ENCODE assay signal across 1 cellular context in the genomic region with DNA sequence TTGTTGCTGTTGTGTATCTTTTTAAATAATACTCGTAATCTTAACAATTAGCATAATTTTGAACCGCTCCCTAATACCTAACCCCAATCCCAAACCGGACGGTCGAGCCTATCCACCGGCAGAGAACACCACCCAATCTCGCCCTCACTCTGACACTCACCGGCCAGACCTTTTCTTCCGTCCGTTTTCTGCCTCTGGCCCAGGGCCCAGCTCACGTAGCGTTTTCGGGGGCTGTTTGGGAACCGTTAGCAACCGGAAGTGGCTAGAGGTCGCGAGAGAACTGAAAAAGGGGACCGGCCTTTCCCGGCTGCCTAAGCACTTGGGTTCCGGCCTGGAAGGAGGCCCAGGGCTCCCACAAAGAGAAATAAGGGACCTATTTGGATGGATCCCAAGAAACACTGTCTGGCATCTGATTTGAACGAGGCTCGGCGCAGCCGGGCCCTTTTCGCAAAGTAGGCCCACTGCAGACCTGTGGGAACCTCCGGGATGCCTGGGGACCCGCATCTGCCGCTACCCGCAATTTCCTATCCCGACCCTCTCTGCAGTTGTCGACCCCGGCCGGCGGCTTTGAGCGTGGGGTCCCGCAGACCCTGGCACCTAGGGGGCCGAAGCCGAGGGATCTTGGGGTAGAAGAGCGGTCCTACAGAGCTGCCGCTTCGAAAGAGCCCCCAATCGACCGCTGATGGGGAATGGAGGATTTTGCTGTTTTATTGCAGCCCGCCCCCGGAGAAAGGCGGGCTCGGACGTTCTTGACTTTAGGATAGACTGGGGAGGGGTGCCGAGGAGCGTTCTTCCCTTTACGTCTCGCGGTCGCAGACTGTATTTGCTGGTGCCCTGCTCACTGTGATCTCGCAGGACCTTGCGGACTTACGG.
A peak's percentile ranks its signal among the peaks of the same experiment; 100 is the strongest.
TF ChIP-seq lines count a peak whose summit lies in the region.

No MANE protein-coding gene starts in this region.

TF ChIP-seq in HepG2, 621 proteins besides CTCF, POLR2A, EP300 and RAD21 (continued from another document and continues in another):
- TF ChIP-seq, protein P1, sequence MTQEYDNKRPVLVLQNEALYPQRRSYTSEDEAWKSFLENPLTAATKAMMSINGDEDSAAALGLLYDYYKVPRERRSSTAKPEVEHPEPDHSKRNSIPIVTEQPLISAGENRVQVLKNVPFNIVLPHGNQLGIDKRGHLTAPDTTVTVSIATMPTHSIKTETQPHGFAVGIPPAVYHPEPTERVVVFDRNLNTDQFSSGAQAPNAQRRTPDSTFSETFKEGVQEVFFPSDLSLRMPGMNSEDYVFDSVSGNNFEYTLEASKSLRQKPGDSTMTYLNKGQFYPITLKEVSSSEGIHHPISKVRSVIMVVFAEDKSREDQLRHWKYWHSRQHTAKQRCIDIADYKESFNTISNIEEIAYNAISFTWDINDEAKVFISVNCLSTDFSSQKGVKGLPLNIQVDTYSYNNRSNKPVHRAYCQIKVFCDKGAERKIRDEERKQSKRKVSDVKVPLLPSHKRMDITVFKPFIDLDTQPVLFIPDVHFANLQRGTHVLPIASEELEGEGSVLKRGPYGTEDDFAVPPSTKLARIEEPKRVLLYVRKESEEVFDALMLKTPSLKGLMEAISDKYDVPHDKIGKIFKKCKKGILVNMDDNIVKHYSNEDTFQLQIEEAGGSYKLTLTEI (CRISPR knock-in tag; conservative IDR thresholded peaks at IDR 0.05), result no peak
- no peak; the same call in 1 of the 2 replicates for TF ChIP-seq ZNF737 (CRISPR knock-in tag; IDR thresholded peaks at IDR 0.05; ENCODE audit: borderline replicate concordance)
- TF ChIP-seq SCMH1 (CRISPR knock-in tag; IDR thresholded peaks at IDR 0.05; ENCODE audit: borderline replicate concordance), result no peak
- TF ChIP-seq ZNF10 (CRISPR knock-in tag; IDR thresholded peaks at IDR 0.05; ENCODE audit: borderline replicate concordance, low read depth), result no peak
- TF ChIP-seq, protein P2, sequence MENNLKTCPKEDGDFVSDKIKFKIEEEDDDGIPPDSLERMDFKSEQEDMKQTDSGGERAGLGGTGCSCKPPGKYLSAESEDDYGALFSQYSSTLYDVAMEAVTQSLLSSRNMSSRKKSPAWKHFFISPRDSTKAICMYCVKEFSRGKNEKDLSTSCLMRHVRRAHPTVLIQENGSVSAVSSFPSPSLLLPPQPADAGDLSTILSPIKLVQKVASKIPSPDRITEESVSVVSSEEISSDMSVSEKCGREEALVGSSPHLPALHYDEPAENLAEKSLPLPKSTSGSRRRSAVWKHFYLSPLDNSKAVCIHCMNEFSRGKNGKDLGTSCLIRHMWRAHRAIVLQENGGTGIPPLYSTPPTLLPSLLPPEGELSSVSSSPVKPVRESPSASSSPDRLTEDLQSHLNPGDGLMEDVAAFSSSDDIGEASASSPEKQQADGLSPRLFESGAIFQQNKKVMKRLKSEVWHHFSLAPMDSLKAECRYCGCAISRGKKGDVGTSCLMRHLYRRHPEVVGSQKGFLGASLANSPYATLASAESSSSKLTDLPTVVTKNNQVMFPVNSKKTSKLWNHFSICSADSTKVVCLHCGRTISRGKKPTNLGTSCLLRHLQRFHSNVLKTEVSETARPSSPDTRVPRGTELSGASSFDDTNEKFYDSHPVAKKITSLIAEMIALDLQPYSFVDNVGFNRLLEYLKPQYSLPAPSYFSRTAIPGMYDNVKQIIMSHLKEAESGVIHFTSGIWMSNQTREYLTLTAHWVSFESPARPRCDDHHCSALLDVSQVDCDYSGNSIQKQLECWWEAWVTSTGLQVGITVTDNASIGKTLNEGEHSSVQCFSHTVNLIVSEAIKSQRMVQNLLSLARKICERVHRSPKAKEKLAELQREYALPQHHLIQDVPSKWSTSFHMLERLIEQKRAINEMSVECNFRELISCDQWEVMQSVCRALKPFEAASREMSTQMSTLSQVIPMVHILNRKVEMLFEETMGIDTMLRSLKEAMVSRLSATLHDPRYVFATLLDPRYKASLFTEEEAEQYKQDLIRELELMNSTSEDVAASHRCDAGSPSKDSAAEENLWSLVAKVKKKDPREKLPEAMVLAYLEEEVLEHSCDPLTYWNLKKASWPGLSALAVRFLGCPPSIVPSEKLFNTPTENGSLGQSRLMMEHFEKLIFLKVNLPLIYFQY (CRISPR knock-in tag; IDR thresholded peaks at IDR 0.05; ENCODE audit: borderline replicate concordance), result peak; percentile 93
- TF ChIP-seq, protein P3, sequence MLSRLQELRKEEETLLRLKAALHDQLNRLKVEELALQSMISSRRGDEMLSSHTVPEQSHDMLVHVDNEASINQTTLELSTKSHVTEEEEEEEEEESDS (CRISPR knock-in tag; IDR thresholded peaks at IDR 0.05; ENCODE audit: borderline replicate concordance), result peak; percentile 75
- TF ChIP-seq, protein P4, sequence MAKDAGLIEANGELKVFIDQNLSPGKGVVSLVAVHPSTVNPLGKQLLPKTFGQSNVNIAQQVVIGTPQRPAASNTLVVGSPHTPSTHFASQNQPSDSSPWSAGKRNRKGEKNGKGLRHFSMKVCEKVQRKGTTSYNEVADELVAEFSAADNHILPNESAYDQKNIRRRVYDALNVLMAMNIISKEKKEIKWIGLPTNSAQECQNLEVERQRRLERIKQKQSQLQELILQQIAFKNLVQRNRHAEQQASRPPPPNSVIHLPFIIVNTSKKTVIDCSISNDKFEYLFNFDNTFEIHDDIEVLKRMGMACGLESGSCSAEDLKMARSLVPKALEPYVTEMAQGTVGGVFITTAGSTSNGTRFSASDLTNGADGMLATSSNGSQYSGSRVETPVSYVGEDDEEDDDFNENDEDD (CRISPR knock-in tag; IDR thresholded peaks at IDR 0.05; ENCODE audit: borderline replicate concordance), result peak; percentile 64; the same call in 1 of the 2 replicates
- no peak for TF ChIP-seq ZNF850 (CRISPR knock-in tag; conservative IDR thresholded peaks at IDR 0.05)
- peak; percentile 97 for TF ChIP-seq GLI4 (CRISPR knock-in tag; IDR thresholded peaks at IDR 0.05; ENCODE audit: borderline replicate concordance)
- TF ChIP-seq, protein P5, sequence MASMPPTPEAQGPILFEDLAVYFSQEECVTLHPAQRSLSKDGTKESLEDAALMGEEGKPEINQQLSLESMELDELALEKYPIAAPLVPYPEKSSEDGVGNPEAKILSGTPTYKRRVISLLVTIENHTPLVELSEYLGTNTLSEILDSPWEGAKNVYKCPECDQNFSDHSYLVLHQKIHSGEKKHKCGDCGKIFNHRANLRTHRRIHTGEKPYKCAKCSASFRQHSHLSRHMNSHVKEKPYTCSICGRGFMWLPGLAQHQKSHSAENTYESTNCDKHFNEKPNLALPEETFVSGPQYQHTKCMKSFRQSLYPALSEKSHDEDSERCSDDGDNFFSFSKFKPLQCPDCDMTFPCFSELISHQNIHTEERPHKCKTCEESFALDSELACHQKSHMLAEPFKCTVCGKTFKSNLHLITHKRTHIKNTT (CRISPR knock-in tag; IDR thresholded peaks at IDR 0.05), result no peak
- peak; percentile 78 for TF ChIP-seq SKI (IDR thresholded peaks at IDR 0.05; ENCODE audit: partially characterized antibody)
- TF ChIP-seq SMAD1 (CRISPR knock-in tag; IDR thresholded peaks at IDR 0.05; ENCODE audit: borderline replicate concordance, low read depth), result peak; percentile 98; the same call in 1 of the 2 replicates
- TF ChIP-seq SNAPC2 (CRISPR knock-in tag; IDR thresholded peaks at IDR 0.05), result peak; percentile 19; the same call in 1 of the 2 replicates
- TF ChIP-seq SMARCE1 (IDR thresholded peaks at IDR 0.05; ENCODE audit: borderline replicate concordance), result no peak
- TF ChIP-seq, protein P6, sequence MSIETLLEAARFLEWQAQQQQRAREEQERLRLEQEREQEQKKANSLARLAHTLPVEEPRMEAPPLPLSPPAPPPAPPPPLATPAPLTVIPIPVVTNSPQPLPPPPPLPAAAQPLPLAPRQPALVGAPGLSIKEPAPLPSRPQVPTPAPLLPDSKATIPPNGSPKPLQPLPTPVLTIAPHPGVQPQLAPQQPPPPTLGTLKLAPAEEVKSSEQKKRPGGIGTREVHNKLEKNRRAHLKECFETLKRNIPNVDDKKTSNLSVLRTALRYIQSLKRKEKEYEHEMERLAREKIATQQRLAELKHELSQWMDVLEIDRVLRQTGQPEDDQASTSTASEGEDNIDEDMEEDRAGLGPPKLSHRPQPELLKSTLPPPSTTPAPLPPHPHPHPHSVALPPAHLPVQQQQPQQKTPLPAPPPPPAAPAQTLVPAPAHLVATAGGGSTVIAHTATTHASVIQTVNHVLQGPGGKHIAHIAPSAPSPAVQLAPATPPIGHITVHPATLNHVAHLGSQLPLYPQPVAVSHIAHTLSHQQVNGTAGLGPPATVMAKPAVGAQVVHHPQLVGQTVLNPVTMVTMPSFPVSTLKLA (IDR thresholded peaks at IDR 0.05), result no peak
- TF ChIP-seq ZNF34 (CRISPR knock-in tag; IDR thresholded peaks at IDR 0.05; ENCODE audit: borderline replicate concordance), result no peak
- TF ChIP-seq, protein P7, sequence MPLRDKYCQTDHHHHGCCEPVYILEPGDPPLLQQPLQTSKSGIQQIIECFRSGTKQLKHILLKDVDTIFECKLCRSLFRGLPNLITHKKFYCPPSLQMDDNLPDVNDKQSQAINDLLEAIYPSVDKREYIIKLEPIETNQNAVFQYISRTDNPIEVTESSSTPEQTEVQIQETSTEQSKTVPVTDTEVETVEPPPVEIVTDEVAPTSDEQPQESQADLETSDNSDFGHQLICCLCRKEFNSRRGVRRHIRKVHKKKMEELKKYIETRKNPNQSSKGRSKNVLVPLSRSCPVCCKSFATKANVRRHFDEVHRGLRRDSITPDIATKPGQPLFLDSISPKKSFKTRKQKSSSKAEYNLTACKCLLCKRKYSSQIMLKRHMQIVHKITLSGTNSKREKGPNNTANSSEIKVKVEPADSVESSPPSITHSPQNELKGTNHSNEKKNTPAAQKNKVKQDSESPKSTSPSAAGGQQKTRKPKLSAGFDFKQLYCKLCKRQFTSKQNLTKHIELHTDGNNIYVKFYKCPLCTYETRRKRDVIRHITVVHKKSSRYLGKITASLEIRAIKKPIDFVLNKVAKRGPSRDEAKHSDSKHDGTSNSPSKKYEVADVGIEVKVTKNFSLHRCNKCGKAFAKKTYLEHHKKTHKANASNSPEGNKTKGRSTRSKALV (CRISPR knock-in tag; IDR thresholded peaks at IDR 0.05), result 0 out of 2 replicates have a peak, but pooled peaks have one; percentile 79
- TF ChIP-seq ZNF326 (CRISPR knock-in tag; IDR thresholded peaks at IDR 0.05; ENCODE audit: borderline replicate concordance), result 0 out of 2 replicates have a peak, but pooled peaks have one; percentile 29
- no peak for TF ChIP-seq TBP (CRISPR knock-in tag; IDR thresholded peaks at IDR 0.05)
- TF ChIP-seq, protein P8, sequence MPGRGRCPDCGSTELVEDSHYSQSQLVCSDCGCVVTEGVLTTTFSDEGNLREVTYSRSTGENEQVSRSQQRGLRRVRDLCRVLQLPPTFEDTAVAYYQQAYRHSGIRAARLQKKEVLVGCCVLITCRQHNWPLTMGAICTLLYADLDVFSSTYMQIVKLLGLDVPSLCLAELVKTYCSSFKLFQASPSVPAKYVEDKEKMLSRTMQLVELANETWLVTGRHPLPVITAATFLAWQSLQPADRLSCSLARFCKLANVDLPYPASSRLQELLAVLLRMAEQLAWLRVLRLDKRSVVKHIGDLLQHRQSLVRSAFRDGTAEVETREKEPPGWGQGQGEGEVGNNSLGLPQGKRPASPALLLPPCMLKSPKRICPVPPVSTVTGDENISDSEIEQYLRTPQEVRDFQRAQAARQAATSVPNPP (CRISPR knock-in tag; IDR thresholded peaks at IDR 0.05), result peak; percentile 66
- TF ChIP-seq, protein P9, sequence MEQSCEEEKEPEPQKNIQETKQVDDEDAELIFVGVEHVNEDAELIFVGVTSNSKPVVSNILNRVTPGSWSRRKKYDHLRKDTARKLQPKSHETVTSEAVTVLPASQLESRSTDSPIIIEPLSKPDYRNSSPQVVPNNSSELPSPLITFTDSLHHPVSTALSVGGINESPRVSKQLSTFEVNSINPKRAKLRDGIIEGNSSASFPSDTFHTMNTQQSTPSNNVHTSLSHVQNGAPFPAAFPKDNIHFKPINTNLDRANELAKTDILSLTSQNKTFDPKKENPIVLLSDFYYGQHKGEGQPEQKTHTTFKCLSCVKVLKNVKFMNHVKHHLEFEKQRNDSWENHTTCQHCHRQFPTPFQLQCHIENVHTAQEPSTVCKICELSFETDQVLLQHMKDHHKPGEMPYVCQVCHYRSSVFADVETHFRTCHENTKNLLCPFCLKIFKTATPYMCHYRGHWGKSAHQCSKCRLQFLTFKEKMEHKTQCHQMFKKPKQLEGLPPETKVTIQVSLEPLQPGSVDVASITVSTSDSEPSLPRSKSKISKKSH (CRISPR knock-in tag; IDR thresholded peaks at IDR 0.05; ENCODE audit: borderline replicate concordance), result peak; percentile 66; the same call in 1 of the 2 replicates
- peak; percentile 51; the same call in 1 of the 2 replicates for TF ChIP-seq MEIS1 (CRISPR knock-in tag; IDR thresholded peaks at IDR 0.05; ENCODE audit: borderline replicate concordance)
- TF ChIP-seq ZBTB21 (CRISPR knock-in tag; IDR thresholded peaks at IDR 0.05), result 0 out of 2 replicates have a peak, but pooled peaks have one; percentile 33
- peak; percentile 59; the same call in 1 of the 2 replicates for TF ChIP-seq ZNF775 (CRISPR knock-in tag; IDR thresholded peaks at IDR 0.05; ENCODE audit: borderline replicate concordance)
- peak; percentile 97 for TF ChIP-seq ZNF839 (CRISPR knock-in tag; IDR thresholded peaks at IDR 0.05; ENCODE audit: borderline replicate concordance)
- TF ChIP-seq, protein P10, sequence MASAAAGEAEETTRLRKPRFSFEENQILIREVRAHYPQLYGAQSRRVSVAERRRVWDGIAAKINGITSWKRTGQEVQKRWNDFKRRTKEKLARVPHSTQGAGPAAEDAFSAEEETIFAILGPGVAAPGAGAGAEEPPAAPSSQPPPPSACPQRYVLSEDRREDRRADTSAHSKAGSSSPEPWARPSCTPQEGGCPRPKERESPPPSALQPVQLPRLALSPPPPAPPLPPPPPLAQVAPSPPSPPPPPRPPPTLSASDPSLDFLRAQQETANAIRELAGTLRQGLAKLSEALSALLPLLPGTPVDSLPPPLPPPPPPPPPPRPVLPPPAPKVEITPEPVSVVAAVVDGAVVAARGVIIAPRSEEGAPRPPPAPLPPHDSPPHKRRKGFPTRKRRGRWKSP (CRISPR knock-in tag; IDR thresholded peaks at IDR 0.05), result peak; percentile 92; the same call in 1 of the 2 replicates
- no peak for TF ChIP-seq SMC3 (IDR thresholded peaks at IDR 0.05; ENCODE audit: low read length)
- TF ChIP-seq ZNF468 (CRISPR knock-in tag; IDR thresholded peaks at IDR 0.05), result no peak
- no peak for TF ChIP-seq ZNF569 (CRISPR knock-in tag; IDR thresholded peaks at IDR 0.05; ENCODE audit: borderline replicate concordance)
- TF ChIP-seq, protein P11, sequence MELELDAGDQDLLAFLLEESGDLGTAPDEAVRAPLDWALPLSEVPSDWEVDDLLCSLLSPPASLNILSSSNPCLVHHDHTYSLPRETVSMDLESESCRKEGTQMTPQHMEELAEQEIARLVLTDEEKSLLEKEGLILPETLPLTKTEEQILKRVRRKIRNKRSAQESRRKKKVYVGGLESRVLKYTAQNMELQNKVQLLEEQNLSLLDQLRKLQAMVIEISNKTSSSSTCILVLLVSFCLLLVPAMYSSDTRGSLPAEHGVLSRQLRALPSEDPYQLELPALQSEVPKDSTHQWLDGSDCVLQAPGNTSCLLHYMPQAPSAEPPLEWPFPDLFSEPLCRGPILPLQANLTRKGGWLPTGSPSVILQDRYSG (CRISPR knock-in tag; IDR thresholded peaks at IDR 0.05), result no peak
- TF ChIP-seq TCF12 (IDR thresholded peaks at IDR 0.05), result no peak
- TF ChIP-seq TCF12 (CRISPR knock-in tag; IDR thresholded peaks at IDR 0.05), result peak; percentile 76; the same call in 1 of the 2 replicates
- TF ChIP-seq ISL2 (CRISPR knock-in tag; IDR thresholded peaks at IDR 0.05), result peak; percentile 86
- peak; percentile 99 for TF ChIP-seq GABPB1 (CRISPR knock-in tag; IDR thresholded peaks at IDR 0.05)
- TF ChIP-seq, protein P12, sequence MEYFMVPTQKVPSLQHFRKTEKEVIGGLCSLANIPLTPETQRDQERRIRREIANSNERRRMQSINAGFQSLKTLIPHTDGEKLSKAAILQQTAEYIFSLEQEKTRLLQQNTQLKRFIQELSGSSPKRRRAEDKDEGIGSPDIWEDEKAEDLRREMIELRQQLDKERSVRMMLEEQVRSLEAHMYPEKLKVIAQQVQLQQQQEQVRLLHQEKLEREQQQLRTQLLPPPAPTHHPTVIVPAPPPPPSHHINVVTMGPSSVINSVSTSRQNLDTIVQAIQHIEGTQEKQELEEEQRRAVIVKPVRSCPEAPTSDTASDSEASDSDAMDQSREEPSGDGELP (IDR thresholded peaks at IDR 0.05; ENCODE audit: borderline replicate concordance, low read depth), result peak; percentile 28; the same call in 1 of the 2 replicates
- TF ChIP-seq ZMYM2 (CRISPR knock-in tag; IDR thresholded peaks at IDR 0.05), result no peak
